In genomic region chr2:214247531-214247930, GRCh38 we compare ENCODE assay signal across 26 cellular contexts.
A peak's percentile ranks its signal among the peaks of the same experiment; 100 is the strongest.
DNase-seq lines count a peak whose midpoint lies in the region; ATAC-seq, FAIRE-seq and TF ChIP-seq lines count a peak whose summit lies in the region.
"Had no signal": no experiment of that assay in that cellular context is flagged by ENCODE, and none has a peak within 500 bp of the region (broad histone marks: within the 10 kb centered on the region; RNA-seq: fewer than 3 reads in every experiment).

No MANE protein-coding gene starts in this region.

- H3K4me3 ChIP-seq in HepG2 (replicated peaks in 1 of 3; ENCODE audit: insufficient read depth in 1 of 3, low read depth in 2 of 3, low read length in 3 of 3): no peak overlapping the region
- H3K4me3 ChIP-seq in right lobe of liver: no peak overlapping the region
- no peak overlapping the region for H3K4me3 ChIP-seq in K562
- no peak overlapping the region for H3K4me3 ChIP-seq in neuronal stem cell (ENCODE audit: low read length in 2 of 2)
- no peak overlapping the region for H3K4me3 ChIP-seq in testis
- H3K4me3 ChIP-seq: BLaER1, GM12878 had no signal

- no peak overlapping the region for H3K27ac ChIP-seq in HepG2 (ENCODE audit: extremely low read length, insufficient read depth, low read length)
- H3K27ac ChIP-seq in right lobe of liver: no peak overlapping the region
- H3K27ac ChIP-seq in K562 (ENCODE audit: extremely low read depth, low read depth, low read length): no peak overlapping the region
- H3K27ac ChIP-seq in neuronal stem cell (replicated peaks; ENCODE audit: low read length): no peak overlapping the region
- no peak overlapping the region for H3K27ac ChIP-seq in testis
- H3K27ac ChIP-seq: 22Rv1, BLaER1 had no signal

- no peak overlapping the region for H3K14ac ChIP-seq in neuronal stem cell (ENCODE audit: low read length)

- no peaks in the 10 kb centered on the region for H3K27me3 Mint-ChIP-seq in stimulated activated naive CD8-positive, alpha-beta T cell treated with anti-CD3 and anti-CD28 coated beads, Interleukin-15, amount 100 ng/mL, for 72 hours
- H3K27me3 Mint-ChIP-seq: CD4-positive, alpha-beta memory T cell; CD4-positive, CD25-positive, alpha-beta regulatory T cell; CD8-positive, alpha-beta memory T cell had no signal

- H3K27ac Mint-ChIP-seq in stimulated activated naive CD8-positive, alpha-beta T cell treated with anti-CD3 and anti-CD28 coated beads, Interleukin-15, amount 100 ng/mL, for 72 hours: no peak overlapping the region
- H3K27ac Mint-ChIP-seq: CD14-positive monocyte; CD4-positive, alpha-beta memory T cell; CD4-positive, CD25-positive, alpha-beta regulatory T cell; CD8-positive, alpha-beta memory T cell had no signal

- TF ChIP-seq RAD21 in HepG2 (CRISPR knock-in tag; IDR thresholded peaks at IDR 0.05): no peak
- TF ChIP-seq RAD21 in K562 (CRISPR knock-in tag; conservative IDR thresholded peaks at IDR 0.05 in 1 of 2, IDR thresholded peaks at IDR 0.05 in 1 of 2): no peak

- H3K9me1 ChIP-seq in K562 (ENCODE audit: control insufficient read depth, insufficient read depth, low read length): no peaks in the 10 kb centered on the region

- TF ChIP-seq POLR2A in HepG2 (IDR thresholded peaks at IDR 0.05; ENCODE audit: insufficient read depth in 1 of 2, low read depth in 2 of 2, low read length in 2 of 2) (no peak), right lobe of liver (IDR thresholded peaks at IDR 0.05) (no peak), K562 (conservative IDR thresholded peaks at IDR 0.05) (no peak), testis (IDR thresholded peaks at IDR 0.05) (no peak)

- H3K9me3 ChIP-seq in HepG2 (ENCODE audit: low read length): no peaks in the 10 kb centered on the region
- no peaks in the 10 kb centered on the region for H3K9me3 ChIP-seq in right lobe of liver
- no peaks in the 10 kb centered on the region for H3K9me3 ChIP-seq in K562 (replicated peaks; ENCODE audit: control insufficient read depth, insufficient read depth, low read depth, low read length)
- H3K9me3 ChIP-seq in neuronal stem cell (replicated peaks in 1 of 2; ENCODE audit: control insufficient read depth in 2 of 2, insufficient read depth in 1 of 2, low read depth in 1 of 2, low read length in 2 of 2): no peaks in the 10 kb centered on the region
- no peaks in the 10 kb centered on the region for H3K9me3 ChIP-seq in testis
- H3K9me3 ChIP-seq: BE2C, BLaER1 had no signal

- no peaks in the 10 kb centered on the region for H3K4me1 Mint-ChIP-seq in stimulated activated naive CD8-positive, alpha-beta T cell treated with anti-CD3 and anti-CD28 coated beads, Interleukin-15, amount 100 ng/mL, for 72 hours
- H3K4me1 Mint-ChIP-seq: CD14-positive monocyte; CD4-positive, alpha-beta memory T cell; CD4-positive, CD25-positive, alpha-beta regulatory T cell; CD8-positive, alpha-beta memory T cell had no signal

- no peak overlapping the region for H4K91ac ChIP-seq in neuronal stem cell (ENCODE audit: low read depth, low read length, poor library complexity)

- no peak overlapping the region for H3K4me3 Mint-ChIP-seq in stimulated activated naive CD8-positive, alpha-beta T cell treated with anti-CD3 and anti-CD28 coated beads, Interleukin-15, amount 100 ng/mL, for 72 hours
- H3K4me3 Mint-ChIP-seq: CD14-positive monocyte; CD4-positive, alpha-beta memory T cell; CD4-positive, CD25-positive, alpha-beta regulatory T cell; CD8-positive, alpha-beta memory T cell had no signal

- H2AK5ac ChIP-seq in neuronal stem cell (ENCODE audit: low read depth, low read length): no peak overlapping the region

- DNase-seq in HepG2 (ENCODE audit: low spot score): no peak
- no peak for DNase-seq in right lobe of liver
- DNase-seq in K562 (ENCODE audit: extremely low read depth in 1 of 4, low spot score in 3 of 4): no peak
- no peak for DNase-seq in neuronal stem cell (ENCODE audit: low spot score)
- no peak for DNase-seq in stimulated activated naive CD8-positive, alpha-beta T cell treated with anti-CD3 and anti-CD28 coated beads, Interleukin-15, amount 100 ng/mL, for 72 hours
- DNase-seq in testis: no peak
- DNase-seq: ACHN; BE2C; C1 segment of cervical spinal cord; CD4-positive, alpha-beta memory T cell; CD4-positive, CD25-positive, alpha-beta regulatory T cell; CD8-positive, alpha-beta memory T cell; COR-L47; DMS 273 treated with DMSO at 0.1 percent for 48 hours; DMS153; DMS53; DMS79; DND-41; EL; GDM1 had no signal

- TF ChIP-seq EP300 in HepG2 (IDR thresholded peaks at IDR 0.05; ENCODE audit: low read depth in 2 of 2, low read length in 2 of 2) (no peak), HepG2 (CRISPR knock-in tag; IDR thresholded peaks at IDR 0.05; ENCODE audit: borderline replicate concordance) (no peak), K562 (IDR thresholded peaks at IDR 0.05; ENCODE audit: low read length) (no peak)

- peak overlapping the region; percentile 41 for H2BK12ac ChIP-seq in neuronal stem cell (ENCODE audit: low read length)

- H3K4me2 ChIP-seq in HepG2 (ENCODE audit: low read depth, low read length) (no peak overlapping the region), K562 (ENCODE audit: insufficient read depth, low read length) (no peak overlapping the region), neuronal stem cell (ENCODE audit: insufficient read depth, low read length, poor library complexity, severe bottlenecking) (no peak overlapping the region)
- H3K4me2 ChIP-seq: BLaER1 had no signal

- H2BK15ac ChIP-seq in neuronal stem cell (ENCODE audit: low read length): no peak overlapping the region

- POLR2A ChIA-PET in HepG2 (lab: Yijun Ruan, JAX): no interaction called here
- POLR2A ChIA-PET in K562 (lab: Yijun Ruan, JAX): no interaction called here

- no peak overlapping the region for H2BK5ac ChIP-seq in neuronal stem cell (ENCODE audit: low read length)

- H2AFZ ChIP-seq in HepG2 (ENCODE audit: low read length) (no peak overlapping the region), K562 (ENCODE audit: low read depth, low read length) (no peak overlapping the region), neuronal stem cell (ENCODE audit: low read length) (no peak overlapping the region)

- no peak overlapping the region for H2BK120ac ChIP-seq in neuronal stem cell (ENCODE audit: low read depth, low read length)

- WGBS in HepG2 (ENCODE audit: low lambda C conversion rate): 0% methylated on average over 3 of the region's 3 CpGs
- WGBS in right lobe of liver (ENCODE audit: insufficient coverage, low coverage, low lambda C conversion rate, missing lambda C conversion rate): 58% methylated on average over 3 of the region's 3 CpGs
- WGBS in K562 (ENCODE audit: insufficient coverage, low coverage, missing lambda C conversion rate): 0% methylated on average over 3 of the region's 3 CpGs
- WGBS in neuronal stem cell (ENCODE audit: extremely low coverage in 2 of 2, insufficient read length in 2 of 2, insufficient replicate concordance in 1 of 2), 2 donors: no CpG with 5 or more reads among the region's 3 CpGs
- WGBS in testis, 2 donors: 89% methylated on average over 3 of the region's 3 CpGs

- H3K18ac ChIP-seq in neuronal stem cell (ENCODE audit: low read length): no peak overlapping the region

- ATAC-seq in HepG2 (no peak), right lobe of liver (no peak), K562 (no peak)
- no peak for ATAC-seq in stimulated activated naive CD8-positive, alpha-beta T cell treated with anti-CD3 and anti-CD28 coated beads, Interleukin-15, amount 100 ng/mL, for 72 hours
- ATAC-seq: GM12878 had no signal

- in situ Hi-C loops in HepG2 (cut with HindIII; ENCODE audit: extremely low pct_ligation_motif_present, low pct_unique_long_range_greater_than_20kb) (no loop called here), K562 (cut with MboI) (no loop called here)

- no peak for TF ChIP-seq CTCF in HepG2 (CRISPR knock-in tag; IDR thresholded peaks at IDR 0.05)
- no peak for TF ChIP-seq CTCF in right lobe of liver (IDR thresholded peaks at IDR 0.05)
- TF ChIP-seq CTCF in K562 (IDR thresholded peaks at IDR 0.05 in 2 of 3, conservative IDR thresholded peaks at IDR 0.05 in 1 of 3; ENCODE audit: insufficient read depth in 2 of 3, low read depth in 1 of 3, low read length in 3 of 3): no peak
- TF ChIP-seq CTCF in testis (IDR thresholded peaks at IDR 0.05): no peak

- H4K8ac ChIP-seq in neuronal stem cell (ENCODE audit: low read depth, low read length): no peak overlapping the region

- no peak overlapping the region for H3K23ac ChIP-seq in neuronal stem cell (ENCODE audit: low read depth, low read length, poor library complexity)

- H3K4me1 ChIP-seq in HepG2 (ENCODE audit: insufficient read depth, low read length): no peaks in the 10 kb centered on the region
- no peaks in the 10 kb centered on the region for H3K4me1 ChIP-seq in right lobe of liver
- H3K4me1 ChIP-seq in K562 (replicated peaks in 1 of 2; ENCODE audit: control insufficient read depth in 2 of 2, insufficient read depth in 2 of 2, low read length in 2 of 2): no peaks in the 10 kb centered on the region
- peaks cover 6 to 10% of the 10 kb centered on the region in 2 donors for H3K4me1 ChIP-seq in neuronal stem cell (ENCODE audit: control insufficient read depth in 2 of 2, insufficient read depth in 1 of 2, low read depth in 1 of 2, low read length in 2 of 2)
- no peaks in the 10 kb centered on the region for H3K4me1 ChIP-seq in testis
- H3K4me1 ChIP-seq: BE2C, BLaER1 had no signal

- no peaks in the 10 kb centered on the region for H3K79me2 ChIP-seq in HepG2 (ENCODE audit: insufficient read depth, low read length)
- no peaks in the 10 kb centered on the region for H3K79me2 ChIP-seq in K562 (ENCODE audit: control insufficient read depth, insufficient read depth, low read length)

- no peaks in the 10 kb centered on the region for H3K79me1 ChIP-seq in neuronal stem cell (ENCODE audit: low read depth, low read length)

- H3K36me3 ChIP-seq in HepG2 (replicated peaks in 1 of 2; ENCODE audit: control insufficient read depth in 1 of 2, insufficient read depth in 2 of 2, low read length in 2 of 2) (no peaks in the 10 kb centered on the region), right lobe of liver (no peaks in the 10 kb centered on the region), K562 (ENCODE audit: control insufficient read depth, insufficient read depth, low read length) (no peaks in the 10 kb centered on the region), neuronal stem cell (replicated peaks in 1 of 2; ENCODE audit: control insufficient read depth in 2 of 2, insufficient read depth in 2 of 2, low read length in 2 of 2) (no peaks in the 10 kb centered on the region), testis (ENCODE audit: low read depth, missing control alignments) (no peaks in the 10 kb centered on the region)
- H3K36me3 ChIP-seq: BE2C, BLaER1 had no signal

- H3K27me3 ChIP-seq in HepG2 (ENCODE audit: control insufficient read depth in 1 of 2, insufficient read depth in 2 of 2, low read length in 2 of 2) (no peaks in the 10 kb centered on the region), right lobe of liver (no peaks in the 10 kb centered on the region), K562 (ENCODE audit: control insufficient read depth in 2 of 2, insufficient read depth in 2 of 2, low read length in 2 of 2) (no peaks in the 10 kb centered on the region), neuronal stem cell (ENCODE audit: control insufficient read depth in 3 of 3, insufficient read depth in 3 of 3, low read depth in 1 of 3, low read length in 3 of 3) (no peaks in the 10 kb centered on the region), testis (no peaks in the 10 kb centered on the region)
- H3K27me3 ChIP-seq: BE2C, BLaER1 had no signal

- intact Hi-C loops in HepG2 (cut with micrococcal nuclease; ENCODE audit: unreplicated experiment): no loop called here
- intact Hi-C loops in right lobe of liver (cut with DNase I): no loop called here
- intact Hi-C loops in K562 (cut with micrococcal nuclease): no loop called here
- intact Hi-C loops in testis (cut with DNase I; ENCODE audit: low total_unique reads): no loop called here

- H4K20me1 ChIP-seq in HepG2 (ENCODE audit: insufficient read depth, low read length): no peaks in the 10 kb centered on the region
- no peaks in the 10 kb centered on the region for H4K20me1 ChIP-seq in K562 (replicated peaks; ENCODE audit: control insufficient read depth, insufficient read depth, low read length)
- H4K20me1 ChIP-seq: BLaER1 had no signal

- no peak overlapping the region for H3K4ac ChIP-seq in neuronal stem cell (ENCODE audit: low read length)

- BruUV-seq in HepG2 (replicated peaks; lab: Mats Ljungman, UMichigan): no TSS peak
- no TSS peak for BruUV-seq in K562 (replicated peaks; lab: Mats Ljungman, UMichigan)

- H3K9ac ChIP-seq in HepG2 (ENCODE audit: insufficient read depth, low read depth, low read length) (no peak overlapping the region), K562 (ENCODE audit: insufficient read depth in 1 of 2, low read depth in 2 of 2, low read length in 2 of 2) (no peak overlapping the region), neuronal stem cell (ENCODE audit: low read depth, low read length, poor library complexity) (no peak overlapping the region)
- H3K9ac ChIP-seq: BLaER1 had no signal

- CTCF ChIA-PET in HepG2 (lab: Yijun Ruan, JAX; ENCODE audit: low intra/inter-chr PET ratio, low total read pairs) (no interaction called here), K562 (lab: Yijun Ruan, JAX; ENCODE audit: low intra/inter-chr PET ratio) (no interaction called here)

- peaks cover 0 to 8% of the 10 kb centered on the region in 2 donors for H3K9me3 Mint-ChIP-seq in stimulated activated naive CD8-positive, alpha-beta T cell treated with anti-CD3 and anti-CD28 coated beads, Interleukin-15, amount 100 ng/mL, for 72 hours

- FAIRE-seq in HepG2 (lab: Jason Lieb, UNC) (no peak), K562 (lab: Jason Lieb, UNC) (no peak)
- FAIRE-seq: GM12878, GM12892, GM18507 had no signal

Comparison
In these comparisons a context has a peak if more than half of its experiments do, and no peak if none do; other contexts are left out.
1. Of the 241 proteins assayed by ChIP-seq in both HepG2 and K562: peak only in HepG2: MAFF and MAFK; only in K562: none; in both: none; in neither: 239.